Comparison of ENCODE assay signal across 2 cellular contexts in genomic region chr4:143554728-143555597, GRCh38.
TF ChIP-seq lines count a peak whose summit lies in the region.

No MANE protein-coding gene starts in this region.

TF ChIP-seq in GM12878, 131 proteins besides CTCF, POLR2A, EP300 and RAD21:
- peak; percentile 55 for TF ChIP-seq POLR2AphosphoS5 (IDR thresholded peaks at IDR 0.05; ENCODE audit: low read length)
- TF ChIP-seq ETV6 (conservative IDR thresholded peaks at IDR 0.05 in 1 of 2, IDR thresholded peaks at IDR 0.05 in 1 of 2; ENCODE audit: borderline replicate concordance in 1 of 2, low read depth in 1 of 2): peak in 1 of 2 experiments; percentile 44; a peak in 1 of 4 replicates
- TF ChIP-seq SPI1 (IDR thresholded peaks at IDR 0.05; ENCODE audit: borderline replicate concordance, insufficient read depth, low read depth, low read length): peak; percentile 70
- peak; percentile 47; the same call in 1 of the 2 replicates for TF ChIP-seq RELB (IDR thresholded peaks at IDR 0.05; ENCODE audit: low read depth)
- TF ChIP-seq IKZF2 (IDR thresholded peaks at IDR 0.05): peak; percentile 15 to 51; a peak in 3 of 4 replicates
- TF ChIP-seq SIX5 (IDR thresholded peaks at IDR 0.05; ENCODE audit: low read depth, low read length, severe bottlenecking): no peak
- TF ChIP-seq ZNF687 (IDR thresholded peaks at IDR 0.05): 0 out of 2 replicates have a peak, but pooled peaks have one; percentile 38
- TF ChIP-seq SMARCA5 (IDR thresholded peaks at IDR 0.05): 0 out of 2 replicates have a peak, but pooled peaks have one; percentile 19
- 0 out of 2 replicates have a peak, but pooled peaks have one; percentile 24 for TF ChIP-seq CREM (IDR thresholded peaks at IDR 0.05; ENCODE audit: low read depth)
- peak; percentile 61 for TF ChIP-seq RUNX3 (IDR thresholded peaks at IDR 0.05; ENCODE audit: low read length)
- peak; percentile 45; the same call in 1 of the 2 replicates for TF ChIP-seq NFIC (IDR thresholded peaks at IDR 0.05; ENCODE audit: low read depth, low read length)
- TF ChIP-seq PML (IDR thresholded peaks at IDR 0.05; ENCODE audit: low read length): no peak
- TF ChIP-seq IRF4 (IDR thresholded peaks at IDR 0.05; ENCODE audit: low read depth, low read length): no peak
- 0 out of 2 replicates have a peak, but pooled peaks have one; percentile 16 for TF ChIP-seq ATF2 (IDR thresholded peaks at IDR 0.05; ENCODE audit: low read length)

TF ChIP-seq in HepG2, 621 proteins besides CTCF, POLR2A, EP300 and RAD21:
- TF ChIP-seq HNRNPUL1 (IDR thresholded peaks at IDR 0.05; ENCODE audit: low read depth, low read length) (no peak), ZNF253 (CRISPR knock-in tag; IDR thresholded peaks at IDR 0.05; ENCODE audit: borderline replicate concordance) (no peak), ZNF891 (CRISPR knock-in tag; IDR thresholded peaks at IDR 0.05) (no peak), GABPB1 (CRISPR knock-in tag; IDR thresholded peaks at IDR 0.05) (no peak), ZNF30 (CRISPR knock-in tag; IDR thresholded peaks at IDR 0.05) (no peak), ZNF510 (CRISPR knock-in tag; IDR thresholded peaks at IDR 0.05; ENCODE audit: low read depth) (no peak), REPIN1 (CRISPR knock-in tag; IDR thresholded peaks at IDR 0.05; ENCODE audit: borderline replicate concordance, low read depth) (no peak), FOSL1 (CRISPR knock-in tag; IDR thresholded peaks at IDR 0.05; ENCODE audit: borderline replicate concordance) (no peak), ETV6 (CRISPR knock-in tag; conservative IDR thresholded peaks at IDR 0.05) (no peak)
